Comparison of ENCODE assay signal across 16 cellular contexts in genomic region chr11:61000426-61000825, GRCh38. TPM values are rescaled to one million over a fixed set of nuclear protein-coding genes. Genes with fewer than 3 reads are reported as not detected.
"Had no signal": no experiment of that assay in that cellular context is flagged by ENCODE, and none has a peak within 500 bp of the region (broad histone marks: within the 10 kb centered on the region; RNA-seq: fewer than 3 reads in every experiment).

No MANE protein-coding gene starts in this region.

- H3K36me3 ChIP-seq: gastrocnemius medialis, tibial artery had no signal

- DNase-seq: activated CD4-positive, alpha-beta T cell treated with anti-CD3 and anti-CD28 coated beads for 4 hours; activated naive CD8-positive, alpha-beta T cell treated with anti-CD3 and anti-CD28 coated beads, Interleukin-2, amount 10 ng/mL, durations not matched to agents 7 days and 5 days; cerebellar nuclear complex; dermis blood vessel endothelial cell; erythroblast; gastrocnemius medialis; midbrain; naive B cell; Right ventricle myocardium superior; stimulated activated CD4-positive, alpha-beta T cell treated with anti-CD3 and anti-CD28 coated beads, Interleukin-2, amount 100 ng/mL, for 48 hours; tibial artery had no signal

- H3K27ac Mint-ChIP-seq: stimulated activated memory B cell treated with anti-CD40 and anti-IgM and Interleukin-4, amounts not matched to agents 10 μg/mL and 1 μg/mL and 100 μg/mL, for 72 hours had no signal

- H3K27me3 Mint-ChIP-seq: activated naive CD8-positive, alpha-beta T cell treated with anti-CD3 and anti-CD28 coated beads, Interleukin-2, amount 10 ng/mL, durations not matched to agents 7 days and 5 days; stimulated activated memory B cell treated with anti-CD40 and anti-IgM and Interleukin-4, amounts not matched to agents 10 μg/mL and 1 μg/mL and 100 μg/mL, for 72 hours had no signal

- H3K9me3 Mint-ChIP-seq: activated naive CD8-positive, alpha-beta T cell treated with anti-CD3 and anti-CD28 coated beads, Interleukin-2, amount 10 ng/mL, durations not matched to agents 7 days and 5 days; naive B cell; stimulated activated memory B cell treated with anti-CD40 and anti-IgM and Interleukin-4, amounts not matched to agents 10 μg/mL and 1 μg/mL and 100 μg/mL, for 72 hours had no signal

- H3K4me3 ChIP-seq: gastrocnemius medialis, lung, SK-N-MC, tibial artery had no signal

- H3K4me1 ChIP-seq: gastrocnemius medialis, tibial artery had no signal

- H3K4me3 Mint-ChIP-seq: activated naive CD8-positive, alpha-beta T cell treated with anti-CD3 and anti-CD28 coated beads, Interleukin-2, amount 10 ng/mL, durations not matched to agents 7 days and 5 days; naive B cell; stimulated activated memory B cell treated with anti-CD40 and anti-IgM and Interleukin-4, amounts not matched to agents 10 μg/mL and 1 μg/mL and 100 μg/mL, for 72 hours had no signal

- ATAC-seq: gastrocnemius medialis; stimulated activated memory B cell treated with anti-CD40 and anti-IgM and Interleukin-4, amounts not matched to agents 10 μg/mL and 1 μg/mL and 100 μg/mL, for 72 hours had no signal

- H3K9me3 ChIP-seq: gastrocnemius medialis, tibial artery had no signal

- H3K27ac ChIP-seq: gastrocnemius medialis, SK-N-MC, tibial artery had no signal

- FAIRE-seq: islet of Langerhans, urothelium cell line had no signal

RNA-seq across cellular contexts. Expression of gene CD6, which starts 28.9 kb away (rescaled TPM):
- total RNA-seq: dermis blood vessel endothelial cell had no signal
